Comparison of ENCODE assay signal across 14 cellular contexts in genomic region chr10:3671431-3671955, GRCh38.
DNase-seq lines count a peak whose midpoint lies in the region; ATAC-seq and TF ChIP-seq lines count a peak whose summit lies in the region.
"Had no signal": no experiment of that assay in that cellular context is flagged by ENCODE, and none has a peak within 500 bp of the region (broad histone marks: within the 10 kb centered on the region; RNA-seq: fewer than 3 reads in every experiment).

No MANE protein-coding gene starts in this region.

- H3K27ac Mint-ChIP-seq in activated CD4-positive, alpha-beta memory T cell treated with anti-CD3 and anti-CD28 coated beads for 36 hours, result no peak overlapping the region
- H3K27ac Mint-ChIP-seq: CD4-positive, alpha-beta T cell had no signal

- H3K36me3 Mint-ChIP-seq in activated CD4-positive, alpha-beta memory T cell treated with anti-CD3 and anti-CD28 coated beads for 36 hours, result no peaks in the 10 kb centered on the region

- peaks cover 33% of the 10 kb centered on the region for H3K4me1 Mint-ChIP-seq in activated CD4-positive, alpha-beta memory T cell treated with anti-CD3 and anti-CD28 coated beads for 36 hours (ENCODE audit: low read depth)

- H3K4me3 Mint-ChIP-seq in activated CD4-positive, alpha-beta memory T cell treated with anti-CD3 and anti-CD28 coated beads for 36 hours, result no peak overlapping the region
- H3K4me3 Mint-ChIP-seq: CD4-positive, alpha-beta T cell had no signal

- H3K9me3 ChIP-seq in DND-41 (ENCODE audit: insufficient read depth, low read length, severe bottlenecking) (no peaks in the 10 kb centered on the region), neutrophil (no peaks in the 10 kb centered on the region)
- H3K9me3 ChIP-seq: SJCRH30 had no signal

- H3K4me3 ChIP-seq in DND-41 (ENCODE audit: low read depth in 1 of 2, low read length in 2 of 2), result no peak overlapping the region
- no peak overlapping the region for H3K4me3 ChIP-seq in choroid plexus epithelial cell (ENCODE audit: low read depth, low read length)
- peak overlapping the region; percentile 4 to 13 for H3K4me3 ChIP-seq in neutrophil (ENCODE audit: low read depth in 1 of 2, low read length in 1 of 2)
- H3K4me3 ChIP-seq: SJCRH30 had no signal

- H3K27me3 ChIP-seq in DND-41 (ENCODE audit: insufficient read depth, low read length, poor library complexity), result no peaks in the 10 kb centered on the region
- no peaks in the 10 kb centered on the region for H3K27me3 ChIP-seq in neutrophil
- H3K27me3 ChIP-seq: SJCRH30 had no signal

- CTCF ChIA-PET in activated CD4-positive, alpha-beta memory T cell treated with anti-CD3 and anti-CD28 coated beads for 36 hours (lab: Charles Lee), result no interaction called here

- H3K4me2 ChIP-seq in DND-41 (ENCODE audit: insufficient read depth, low read length), result no peak overlapping the region
- H3K4me2 ChIP-seq: KMS-11 had no signal

- POLR2A ChIA-PET in activated CD4-positive, alpha-beta memory T cell treated with anti-CD3 and anti-CD28 coated beads for 36 hours (lab: Charles Lee), result no interaction called here

- DNase-seq in DND-41 (no peak), MV-4-11 (lab: John Stamatoyannopoulos, UW) (peak; percentile 58), choroid plexus epithelial cell (ENCODE audit: low read depth) (peak; percentile 56)
- no peak for DNase-seq in effector CD4-positive, alpha-beta T cell
- no peak for DNase-seq in activated CD4-positive, alpha-beta memory T cell treated with anti-CD3 and anti-CD28 coated beads for 36 hours
- DNase-seq: CD4-positive, alpha-beta T cell; NCI-H1105; NCI-H1694; NCI-H524; RPMI8226; SJCRH30 had no signal

- H3K36me3 ChIP-seq in DND-41 (ENCODE audit: insufficient read depth, low read length), result no peaks in the 10 kb centered on the region
- H3K36me3 ChIP-seq in neutrophil, result no peaks in the 10 kb centered on the region
- H3K36me3 ChIP-seq: SJCRH30 had no signal

- H3K9ac ChIP-seq in DND-41 (ENCODE audit: low read depth, low read length), result no peak overlapping the region
- H3K9ac ChIP-seq: KMS-11 had no signal

- H3K79me2 ChIP-seq in DND-41 (ENCODE audit: insufficient read depth, low read length), result no peaks in the 10 kb centered on the region

- no peaks in the 10 kb centered on the region for H3K9me3 Mint-ChIP-seq in activated CD4-positive, alpha-beta memory T cell treated with anti-CD3 and anti-CD28 coated beads for 36 hours
- H3K9me3 Mint-ChIP-seq: CD4-positive, alpha-beta T cell had no signal

- ATAC-seq in DND-41 (ENCODE audit: insufficient read depth, low read depth) (no peak), GM21619 (IDR thresholded peaks at IDR 0.05; ENCODE audit: unreplicated experiment) (no peak)

- intact Hi-C loops in activated CD4-positive, alpha-beta memory T cell treated with anti-CD3 and anti-CD28 coated beads for 36 hours (cut with micrococcal nuclease), result no loop called here

- peaks cover 29% of the 10 kb centered on the region for H3K4me1 ChIP-seq in DND-41 (ENCODE audit: insufficient read depth, low read length)
- peaks cover 57 to 61% of the 10 kb centered on the region in 2 experiments for H3K4me1 ChIP-seq in neutrophil (ENCODE audit: control insufficient read depth in 1 of 2, insufficient read depth in 1 of 2, low read depth in 1 of 2, low read length in 1 of 2)
- H3K4me1 ChIP-seq: SJCRH30 had no signal

- H2AFZ ChIP-seq in DND-41 (ENCODE audit: low read depth, low read length), result peak overlapping the region; percentile 21; the same call in 1 of the 2 replicates

- H3K27me3 Mint-ChIP-seq in activated CD4-positive, alpha-beta memory T cell treated with anti-CD3 and anti-CD28 coated beads for 36 hours, result no peaks in the 10 kb centered on the region
- H3K27me3 Mint-ChIP-seq: CD4-positive, alpha-beta T cell had no signal

- H4K20me1 ChIP-seq in DND-41 (ENCODE audit: insufficient read depth, low read length), result no peaks in the 10 kb centered on the region

- H3K27ac ChIP-seq in DND-41 (ENCODE audit: low read length), result no peak overlapping the region
- peak overlapping the region; percentile 97 for H3K27ac ChIP-seq in neutrophil
- H3K27ac ChIP-seq: KMS-11, SJCRH30 had no signal

- TF ChIP-seq CTCF in DND-41 (IDR thresholded peaks at IDR 0.05; ENCODE audit: borderline replicate concordance, extremely low read depth, low read length, poor library complexity, severe bottlenecking), result no peak
- no peak for TF ChIP-seq CTCF in choroid plexus epithelial cell (conservative IDR thresholded peaks at IDR 0.05; ENCODE audit: low read depth, low read length)
- no peak for TF ChIP-seq CTCF in neutrophil (IDR thresholded peaks at IDR 0.05)

Comparison
In these comparisons a context has a peak if more than half of its experiments do, and no peak if none do; other contexts are left out.
1. DNase-seq: peak in MV-4-11 (single experiment) and choroid plexus epithelial cell (single experiment); none in DND-41 (single experiment), effector CD4-positive, alpha-beta T cell (single experiment) and activated CD4-positive, alpha-beta memory T cell treated with anti-CD3 and anti-CD28 coated beads for 36 hours (single experiment).
2. H3K4me3 ChIP-seq: peak in neutrophil (2 of 2); none in DND-41 (0 of 2) and choroid plexus epithelial cell (single experiment).